8 cellular contexts compared by ENCODE assay signal in genomic region chr1:36125129-36125991, GRCh38. TPM values are rescaled to one million over a fixed set of nuclear protein-coding genes. Genes with fewer than 3 reads are reported as not detected.
DNase-seq lines count a peak whose midpoint lies in the region; ATAC-seq, FAIRE-seq and TF ChIP-seq lines count a peak whose summit lies in the region.

COL8A2 (minus strand) TSS chr1:36125222; CDS start chr1:36100242, 24,980 bp downstream.

- H4K12ac ChIP-seq in trophoblast cell (ENCODE audit: low read depth, low read length): peak within 1 kb of the TSS; percentile 11

- intact Hi-C loops in CD4-positive, alpha-beta T cell (cut with DNase I, micrococcal nuclease): no loop called here

- H3K36me3 ChIP-seq in Peyer's patch (no peaks in the 10 kb centered on the region), gastroesophageal sphincter (no peaks in the 10 kb centered on the region), trophoblast cell (ENCODE audit: control insufficient read depth in 1 of 2, insufficient read depth in 2 of 2, low read length in 2 of 2) (no peaks in the 10 kb centered on the region)

- peak; percentile 39 for ATAC-seq in CD4-positive, alpha-beta T cell (ENCODE audit: poor library complexity)
- ATAC-seq in gastroesophageal sphincter (peak; percentile 88), GM21529 (IDR thresholded peaks at IDR 0.05; ENCODE audit: unreplicated experiment) (no peak), HG02763 (IDR thresholded peaks at IDR 0.05; ENCODE audit: unreplicated experiment) (no peak), GM19455 (IDR thresholded peaks at IDR 0.05; ENCODE audit: unreplicated experiment) (no peak)

- H4K91ac ChIP-seq in trophoblast cell (ENCODE audit: low read depth, low read length): no peak within 1 kb of the TSS

- no peak within 1 kb of the TSS for H2AK5ac ChIP-seq in trophoblast cell (ENCODE audit: low read length)

- no peaks in the 10 kb centered on the region for H3K36me3 Mint-ChIP-seq in CD4-positive, alpha-beta T cell (ENCODE audit: low read depth)

- POLR2A ChIA-PET in CD4-positive, alpha-beta T cell (lab: Charles Lee): no interaction called here

- peaks cover 0 to 5% (median 0%) of the 10 kb centered on the region in 4 donors for H3K4me1 ChIP-seq in Peyer's patch
- peaks cover 0 to 34% (median 14%) of the 10 kb centered on the region in 3 donors for H3K4me1 ChIP-seq in gastroesophageal sphincter
- H3K4me1 ChIP-seq in trophoblast cell (ENCODE audit: control insufficient read depth in 1 of 2, insufficient read depth in 2 of 2, low read length in 2 of 2): peaks cover 0 to 4% of the 10 kb centered on the region in 2 experiments

- H3K79me1 ChIP-seq in trophoblast cell (ENCODE audit: low read length): no peaks in the 10 kb centered on the region

- H2AFZ ChIP-seq in trophoblast cell (ENCODE audit: insufficient read depth, low read length, poor library complexity): peak within 1 kb of the TSS; percentile 56

- H3K23ac ChIP-seq in trophoblast cell (ENCODE audit: low read length): no peak within 1 kb of the TSS

- no peak within 1 kb of the TSS for H2BK12ac ChIP-seq in trophoblast cell (ENCODE audit: low read length)

- no peak within 1 kb of the TSS for H3K18ac ChIP-seq in trophoblast cell (ENCODE audit: low read length)

- no peaks in the 10 kb centered on the region for H3K9me3 ChIP-seq in CD4-positive, alpha-beta T cell (ENCODE audit: control insufficient read depth, low read length)
- H3K9me3 ChIP-seq in Peyer's patch (no peaks in the 10 kb centered on the region), gastroesophageal sphincter (no peaks in the 10 kb centered on the region), trophoblast cell (ENCODE audit: insufficient read depth, low read depth, low read length) (peaks cover 3% of the 10 kb centered on the region)

- peak within 1 kb of the TSS; percentile 11 for H3K14ac ChIP-seq in trophoblast cell (ENCODE audit: low read length)

- H3K4me1 Mint-ChIP-seq in CD4-positive, alpha-beta T cell (ENCODE audit: low read depth): peaks cover 27% of the 10 kb centered on the region

- peak within 1 kb of the TSS; percentile 53 for H3K4me2 ChIP-seq in trophoblast cell (ENCODE audit: low read length)

- WGBS in gastroesophageal sphincter (ENCODE audit: low coverage in 1 of 2), 2 donors: 30 to 33% methylated on average over 3 to 7 of the region's 77 CpGs
- WGBS in trophoblast cell (ENCODE audit: extremely low coverage, insufficient coverage, insufficient read length): no CpG with 5 or more reads among the region's 77 CpGs

- no peak for DNase-seq in CD4-positive, alpha-beta T cell
- DNase-seq in Peyer's patch: no peak
- DNase-seq in trophoblast cell: no peak
- DNase-seq in GM12891 (ENCODE audit: insufficient read length, low spot score): no peak

- peak within 1 kb of the TSS; percentile 57 for H3K4me3 Mint-ChIP-seq in CD4-positive, alpha-beta T cell

- peaks cover 44% of the 10 kb centered on the region for H3K27me3 Mint-ChIP-seq in CD4-positive, alpha-beta T cell

- H3K9ac ChIP-seq in trophoblast cell (ENCODE audit: low read length): no peak within 1 kb of the TSS

- no peaks in the 10 kb centered on the region for H3K79me2 ChIP-seq in trophoblast cell (ENCODE audit: control insufficient read depth, insufficient read depth, low read length, poor library complexity)

- no peak within 1 kb of the TSS for H3K27ac ChIP-seq in CD4-positive, alpha-beta T cell (ENCODE audit: low read depth, low read length)
- H3K27ac ChIP-seq in Peyer's patch (peak within 1 kb of the TSS in 1 of 4 donors; percentile 49), gastroesophageal sphincter (peak within 1 kb of the TSS; percentile 34 to 85 (median 84)), trophoblast cell (ENCODE audit: low read depth, low read length) (no peak within 1 kb of the TSS)

- TF ChIP-seq POLR2A in Peyer's patch (IDR thresholded peaks at IDR 0.05) (no peak), gastroesophageal sphincter (IDR thresholded peaks at IDR 0.05) (peak in 1 of 2 donors; percentile 53), GM12891 (IDR thresholded peaks at IDR 0.05; ENCODE audit: low read depth, low read length) (no peak)

- CTCF ChIA-PET in CD4-positive, alpha-beta T cell (lab: Charles Lee): no interaction called here

- H3K4ac ChIP-seq in trophoblast cell (ENCODE audit: low read depth, low read length): no peak within 1 kb of the TSS

- TF ChIP-seq CTCF in CD4-positive, alpha-beta T cell (IDR thresholded peaks at IDR 0.05): no peak
- TF ChIP-seq CTCF in Peyer's patch (IDR thresholded peaks at IDR 0.05) (no peak), gastroesophageal sphincter (IDR thresholded peaks at IDR 0.05) (no peak)

- H3K27ac Mint-ChIP-seq in CD4-positive, alpha-beta T cell: no peak within 1 kb of the TSS

- TF ChIP-seq EP300 in gastroesophageal sphincter (IDR thresholded peaks at IDR 0.05): no peak

- peaks cover 24% of the 10 kb centered on the region for H3K27me3 ChIP-seq in CD4-positive, alpha-beta T cell (ENCODE audit: control insufficient read depth, insufficient read depth, low read length)
- peaks cover 0 to 7% of the 10 kb centered on the region in 2 donors for H3K27me3 ChIP-seq in Peyer's patch
- no peaks in the 10 kb centered on the region for H3K27me3 ChIP-seq in gastroesophageal sphincter
- H3K27me3 ChIP-seq in trophoblast cell (ENCODE audit: insufficient read depth, low read length): peaks cover 32% of the 10 kb centered on the region

- H2BK120ac ChIP-seq in trophoblast cell (ENCODE audit: insufficient read depth, low read length, poor library complexity): no peak within 1 kb of the TSS

- H3K9me3 Mint-ChIP-seq in CD4-positive, alpha-beta T cell: no peaks in the 10 kb centered on the region

- no peak within 1 kb of the TSS for H4K8ac ChIP-seq in trophoblast cell (ENCODE audit: low read depth, low read length)

- H2BK5ac ChIP-seq in trophoblast cell (ENCODE audit: low read depth, low read length, poor library complexity): no peak within 1 kb of the TSS

- no peak for FAIRE-seq in GM12891 (lab: Jason Lieb, UNC)

- H3K4me3 ChIP-seq in Peyer's patch (peak within 1 kb of the TSS; percentile 31 to 50 (median 48)), gastroesophageal sphincter (peak within 1 kb of the TSS; percentile 34 to 60), trophoblast cell (ENCODE audit: low read depth, low read length) (no peak within 1 kb of the TSS)

TF ChIP-seq in GM12891, 5 proteins besides CTCF, POLR2A, EP300 and RAD21:
- TF ChIP-seq SPI1 (IDR thresholded peaks at IDR 0.05; ENCODE audit: low read depth, low read length) (no peak), POU2F2 (IDR thresholded peaks at IDR 0.05; ENCODE audit: low read depth, low read length) (no peak), POLR2AphosphoS5 (IDR thresholded peaks at IDR 0.05; ENCODE audit: low read depth, low read length) (no peak), TAF1 (IDR thresholded peaks at IDR 0.05; ENCODE audit: low read depth, low read length) (no peak), PAX5 (IDR thresholded peaks at IDR 0.05; ENCODE audit: insufficient read depth, low read length, severe bottlenecking) (no peak)

RNA-seq across cellular contexts. Expression of gene COL8A2, which starts in this region (rescaled TPM):
- under 1 TPM; 0.05 to 0.06 TPM for total RNA-seq in CD4-positive, alpha-beta T cell
- total RNA-seq in Peyer's patch: 1 to 10 TPM in 3 of 4 donors, under 1 TPM in 1; 0.83 to 1.3 (median 1.1) TPM
- 10 to 100 TPM; 43.3 to 57.8 (median 50.6) TPM for total RNA-seq in gastroesophageal sphincter
- polyA plus RNA-seq in trophoblast cell (2013): 0.25 and 0.27 TPM in 2 replicates
- 0.01 TPM for polyA plus RNA-seq in GM12891 (2012; ENCODE audit: low read depth, missing spikeins)

Comparison
In these comparisons a context has a peak if more than half of its experiments do, and no peak if none do; other contexts are left out.
1. RNA of gene COL8A2 (total RNA-seq): 43.3 to 57.8 TPM in gastroesophageal sphincter; 0.83 to 1.3 TPM in Peyer's patch and 0.05 to 0.06 TPM in CD4-positive, alpha-beta T cell; every median in the first group is over 10 times any median in the second.
2. Peak in ATAC-seq in CD4-positive, alpha-beta T cell; RNA of the gene not detected or under 1 TPM.
3. H3K27ac ChIP-seq: peak in gastroesophageal sphincter (4 of 4); none in CD4-positive, alpha-beta T cell (single experiment) and trophoblast cell (single experiment).